Comparison of ENCODE assay signal across 10 cellular contexts in genomic region chr1:208158640-208159541, GRCh38.
DNase-seq lines count a peak whose midpoint lies in the region; ATAC-seq and TF ChIP-seq lines count a peak whose summit lies in the region.
"Had no signal": no experiment of that assay in that cellular context is flagged by ENCODE, and none has a peak within 500 bp of the region (broad histone marks: within the 10 kb centered on the region; RNA-seq: fewer than 3 reads in every experiment).

No MANE protein-coding gene starts in this region.

- TF ChIP-seq CTCF in chondrocyte (IDR thresholded peaks at IDR 0.05), result no peak

- 48% methylated on average over 6 of the region's 8 CpGs for WGBS in HUES64

- peak overlapping the region; percentile 20; the same call in 1 of the 2 replicates for H3K27ac ChIP-seq in HUES64 (ENCODE audit: low read depth, low read length)

- H3K4me1 Mint-ChIP-seq in chondrocyte (ENCODE audit: low read depth), result peaks cover 76% of the 10 kb centered on the region
- H3K4me1 Mint-ChIP-seq: activated T-helper 17 cell treated with anti-CD3 and anti-CD28 coated beads, Interleukin-2, amount 50 U/mL, for 72 hours had no signal

- peaks cover 2% of the 10 kb centered on the region for H3K36me3 Mint-ChIP-seq in chondrocyte (ENCODE audit: low read depth)

- H3K9me3 Mint-ChIP-seq in chondrocyte (ENCODE audit: low read depth), result no peaks in the 10 kb centered on the region
- H3K9me3 Mint-ChIP-seq: activated T-helper 17 cell treated with anti-CD3 and anti-CD28 coated beads, Interleukin-2, amount 50 U/mL, for 72 hours had no signal

- no peaks in the 10 kb centered on the region for H3K9me3 ChIP-seq in HUES64 (ENCODE audit: insufficient read depth, low read depth, low read length)

- H3K27me3 Mint-ChIP-seq in chondrocyte (ENCODE audit: low read depth), result no peaks in the 10 kb centered on the region

- no peaks in the 10 kb centered on the region for H3K36me3 ChIP-seq in HUES64 (ENCODE audit: insufficient read depth, low read length)

- DNase-seq in A172 (ENCODE audit: low spot score), result peak; percentile 46
- no peak for DNase-seq in chondrocyte (ENCODE audit: low spot score)
- DNase-seq in mucosa of gallbladder (ENCODE audit: low spot score), result peak; percentile 32
- no peak for DNase-seq in SK-N-DZ (ENCODE audit: low spot score)
- no peak for DNase-seq in activated effector memory CD4-positive, alpha-beta T cell treated with Interleukin-2 at 50 U/mL for 16 hours
- no peak for DNase-seq in NCI-H187 (lab: John Stamatoyannopoulos, UW)
- DNase-seq: T-helper 9 cell had no signal

- no peak overlapping the region for H3K4me3 Mint-ChIP-seq in chondrocyte (ENCODE audit: unreplicated experiment)
- H3K4me3 Mint-ChIP-seq: activated T-helper 17 cell treated with anti-CD3 and anti-CD28 coated beads, Interleukin-2, amount 50 U/mL, for 72 hours had no signal

- no peak overlapping the region for H3K9ac ChIP-seq in HUES64 (ENCODE audit: low read depth, low read length)

- no peak overlapping the region for H3K4me3 ChIP-seq in HUES64 (ENCODE audit: low read length)

- no peak for ATAC-seq in HG03565 (IDR thresholded peaks at IDR 0.05; ENCODE audit: unreplicated experiment)
- ATAC-seq: activated T-helper 17 cell treated with anti-CD3 and anti-CD28 coated beads, Interleukin-2, amount 50 U/mL, for 72 hours had no signal

- peaks cover 45% of the 10 kb centered on the region for H3K4me1 ChIP-seq in HUES64 (ENCODE audit: insufficient read depth, low read length)

- H3K27ac Mint-ChIP-seq in chondrocyte (ENCODE audit: unreplicated experiment), result peak overlapping the region; percentile 86
- H3K27ac Mint-ChIP-seq: activated T-helper 17 cell treated with anti-CD3 and anti-CD28 coated beads, Interleukin-2, amount 50 U/mL, for 72 hours had no signal

- H3K27me3 ChIP-seq in HUES64 (ENCODE audit: insufficient read depth, low read length), result no peaks in the 10 kb centered on the region

Comparison
In these comparisons a context has a peak if more than half of its experiments do, and no peak if none do; other contexts are left out.
1. DNase-seq: peak in A172 (single experiment) and mucosa of gallbladder (single experiment); none in chondrocyte (single experiment), SK-N-DZ (single experiment), activated effector memory CD4-positive, alpha-beta T cell treated with Interleukin-2 at 50 U/mL for 16 hours (single experiment) and NCI-H187 (0 of 2).